25 cellular contexts compared by ENCODE assay signal in genomic region chr3:59919581-59919980, GRCh38.
DNase-seq lines count a peak whose midpoint lies in the region; FAIRE-seq and TF ChIP-seq lines count a peak whose summit lies in the region.
"Had no signal": no experiment of that assay in that cellular context is flagged by ENCODE, and none has a peak within 500 bp of the region (broad histone marks: within the 10 kb centered on the region; RNA-seq: fewer than 3 reads in every experiment).

No MANE protein-coding gene starts in this region.

- H3K36me3 ChIP-seq in sigmoid colon, result no peaks in the 10 kb centered on the region
- H3K36me3 ChIP-seq: BLaER1, HAP-1 had no signal

- POLR2A ChIA-PET in activated CD4-positive, alpha-beta T cell treated with anti-CD3 and anti-CD28 coated beads, Interleukin-2, amount 10 ng/mL, durations not matched to agents 7 days and 5 days (lab: Charles Lee), result no interaction called here

- H3K4me3 Mint-ChIP-seq in activated CD4-positive, alpha-beta T cell treated with anti-CD3 and anti-CD28 coated beads, Interleukin-2, amount 10 ng/mL, durations not matched to agents 7 days and 5 days, result no peak overlapping the region
- H3K4me3 Mint-ChIP-seq in activated CD4-positive, alpha-beta T cell treated with anti-CD3 and anti-CD28 coated beads, Interleukin-2, amount 10 ng/mL, durations not matched to agents 24 days and 14 days, result no peak overlapping the region
- H3K4me3 Mint-ChIP-seq: CD14-positive monocyte; CD8-positive, alpha-beta memory T cell had no signal

- H3K27me3 ChIP-seq in sigmoid colon, result no peaks in the 10 kb centered on the region
- H3K27me3 ChIP-seq: BLaER1 had no signal

- WGBS in sigmoid colon, 2 donors, result 95 to 96% methylated on average over 2 of the region's 2 CpGs

- H3K27me3 Mint-ChIP-seq in activated CD4-positive, alpha-beta T cell treated with anti-CD3 and anti-CD28 coated beads, Interleukin-2, amount 10 ng/mL, durations not matched to agents 7 days and 5 days, result no peaks in the 10 kb centered on the region
- no peaks in the 10 kb centered on the region for H3K27me3 Mint-ChIP-seq in activated CD4-positive, alpha-beta T cell treated with anti-CD3 and anti-CD28 coated beads, Interleukin-2, amount 10 ng/mL, durations not matched to agents 24 days and 14 days

- peak overlapping the region; percentile 3 for H3K27ac Mint-ChIP-seq in activated CD4-positive, alpha-beta T cell treated with anti-CD3 and anti-CD28 coated beads, Interleukin-2, amount 10 ng/mL, durations not matched to agents 7 days and 5 days
- no peak overlapping the region for H3K27ac Mint-ChIP-seq in activated CD4-positive, alpha-beta T cell treated with anti-CD3 and anti-CD28 coated beads, Interleukin-2, amount 10 ng/mL, durations not matched to agents 24 days and 14 days
- H3K27ac Mint-ChIP-seq: CD14-positive monocyte; CD8-positive, alpha-beta memory T cell had no signal

- H3K4me3 ChIP-seq in sigmoid colon, result no peak overlapping the region
- H3K4me3 ChIP-seq: A549, BLaER1, GM23248, HAP-1 had no signal

- no peak for TF ChIP-seq POLR2A in sigmoid colon (IDR thresholded peaks at IDR 0.05)

- no peaks in the 10 kb centered on the region for H3K9me3 ChIP-seq in sigmoid colon
- H3K9me3 ChIP-seq: A549, BLaER1, HAP-1 had no signal

- TF ChIP-seq EP300 in sigmoid colon (IDR thresholded peaks at IDR 0.05), result no peak

- CTCF ChIA-PET in activated CD4-positive, alpha-beta T cell treated with anti-CD3 and anti-CD28 coated beads, Interleukin-2, amount 10 ng/mL, durations not matched to agents 7 days and 5 days (lab: Charles Lee), result interaction anchor here (0.6 kb wide), 1 partner anchor 484 kb away, joined by 3 read pairs; no protein-coding TSS in a partner anchor

- H3K9me3 Mint-ChIP-seq in activated CD4-positive, alpha-beta T cell treated with anti-CD3 and anti-CD28 coated beads, Interleukin-2, amount 10 ng/mL, durations not matched to agents 7 days and 5 days, result peaks cover 30% of the 10 kb centered on the region
- peaks cover 24% of the 10 kb centered on the region for H3K9me3 Mint-ChIP-seq in activated CD4-positive, alpha-beta T cell treated with anti-CD3 and anti-CD28 coated beads, Interleukin-2, amount 10 ng/mL, durations not matched to agents 24 days and 14 days
- H3K9me3 Mint-ChIP-seq: CD8-positive, alpha-beta memory T cell had no signal

- no peak for TF ChIP-seq CTCF in sigmoid colon (IDR thresholded peaks at IDR 0.05)

- H3K4me1 ChIP-seq in sigmoid colon, result no peaks in the 10 kb centered on the region
- H3K4me1 ChIP-seq: A549 had no signal

- no peak for DNase-seq in activated CD4-positive, alpha-beta T cell treated with anti-CD3 and anti-CD28 coated beads, Interleukin-2, amount 10 ng/mL, durations not matched to agents 7 days and 5 days
- DNase-seq in activated CD4-positive, alpha-beta T cell treated with anti-CD3 and anti-CD28 coated beads, Interleukin-2, amount 10 ng/mL, durations not matched to agents 24 days and 14 days, result no peak
- peak; percentile 12 for DNase-seq in Ammon's horn (ENCODE audit: low spot score)
- DNase-seq in NCI-H69 (lab: John Stamatoyannopoulos, UW), result peak; percentile 50
- DNase-seq in cerebellum (ENCODE audit: low spot score), result peak; percentile 4
- DNase-seq in GM19239 (ENCODE audit: insufficient read length, low spot score), result no peak
- no peak for DNase-seq in sigmoid colon
- DNase-seq in amniotic stem cell (lab: John Stamatoyannopoulos, UW), result no peak
- DNase-seq: AML-193; CD8-positive, alpha-beta memory T cell; COR-L47; DMS 273 treated with DMSO at 0.1 percent for 48 hours; DMS53; DND-41; EL; GM23248 had no signal

- H3K36me3 Mint-ChIP-seq in activated CD4-positive, alpha-beta T cell treated with anti-CD3 and anti-CD28 coated beads, Interleukin-2, amount 10 ng/mL, durations not matched to agents 7 days and 5 days (ENCODE audit: low read depth), result peaks cover 84% of the 10 kb centered on the region
- H3K36me3 Mint-ChIP-seq in activated CD4-positive, alpha-beta T cell treated with anti-CD3 and anti-CD28 coated beads, Interleukin-2, amount 10 ng/mL, durations not matched to agents 24 days and 14 days (ENCODE audit: low read depth), result peaks cover 78% of the 10 kb centered on the region
- H3K36me3 Mint-ChIP-seq: CD14-positive monocyte had no signal

- no peak overlapping the region for H3K27ac ChIP-seq in sigmoid colon
- H3K27ac ChIP-seq: 22Rv1, A549, BLaER1, GM23248 had no signal

- no peak for FAIRE-seq in GM19239 (lab: Jason Lieb, UNC)
- FAIRE-seq: A549, G401.6, GM12891, HepG2 had no signal

- peaks cover 45% of the 10 kb centered on the region for H3K4me1 Mint-ChIP-seq in activated CD4-positive, alpha-beta T cell treated with anti-CD3 and anti-CD28 coated beads, Interleukin-2, amount 10 ng/mL, durations not matched to agents 7 days and 5 days
- H3K4me1 Mint-ChIP-seq in activated CD4-positive, alpha-beta T cell treated with anti-CD3 and anti-CD28 coated beads, Interleukin-2, amount 10 ng/mL, durations not matched to agents 24 days and 14 days, result peaks cover 38% of the 10 kb centered on the region
- H3K4me1 Mint-ChIP-seq: CD14-positive monocyte, IgD-negative memory B cell had no signal

- intact Hi-C loops in activated CD4-positive, alpha-beta T cell treated with anti-CD3 and anti-CD28 coated beads, Interleukin-2, amount 10 ng/mL, durations not matched to agents 24 days and 14 days (cut with micrococcal nuclease), result no loop called here
- intact Hi-C loops in sigmoid colon (cut with DNase I), result no loop called here

Comparison
In these comparisons a context has a peak if more than half of its experiments do, and no peak if none do; other contexts are left out.
1. DNase-seq: peak in Ammon's horn (single experiment), NCI-H69 (single experiment) and cerebellum (single experiment); none in activated CD4-positive, alpha-beta T cell treated with anti-CD3 and anti-CD28 coated beads, Interleukin-2, amount 10 ng/mL, durations not matched to agents 7 days and 5 days (single experiment), activated CD4-positive, alpha-beta T cell treated with anti-CD3 and anti-CD28 coated beads, Interleukin-2, amount 10 ng/mL, durations not matched to agents 24 days and 14 days (single experiment), GM19239 (single experiment), sigmoid colon (single experiment) and amniotic stem cell (single experiment).